ENCODE assay signal across 8 cellular contexts in genomic region chr5:165457854-165458481, GRCh38.
DNase-seq lines count a peak whose midpoint lies in the region; ATAC-seq and TF ChIP-seq lines count a peak whose summit lies in the region.

No MANE protein-coding gene starts in this region.

- in situ Hi-C loops in astrocyte of the cerebellum (cut with HindIII; ENCODE audit: low sequenced_read_pairs), result no loop called here

- TF ChIP-seq CTCF in GM10248 (IDR thresholded peaks at IDR 0.05; ENCODE audit: control extremely low read depth, extremely low read depth, low read depth, missing control alignments) (peak; percentile 28), astrocyte of the cerebellum (IDR thresholded peaks at IDR 0.05; ENCODE audit: low read depth, low read length, missing control alignments) (peak; percentile 77)

- DNase-seq in GM10248 (ENCODE audit: extremely low spot score) (no peak), LoVo (ENCODE audit: low spot score) (peak; percentile 9), astrocyte of the cerebellum (ENCODE audit: low read depth) (peak; percentile 51), midbrain (lab: John Stamatoyannopoulos, UW) (peak; percentile 3), NCI-H2171 (lab: John Stamatoyannopoulos, UW) (no peak), epidermal melanocyte (ENCODE audit: insufficient read length, low spot score) (no peak), anterior cingulate cortex (lab: John Stamatoyannopoulos, UW) (no peak)

- CTCF ChIA-PET in GM10248 (lab: Yijun Ruan, JAX), result no interaction called here

- no peak for ATAC-seq in HG02938 (IDR thresholded peaks at IDR 0.05; ENCODE audit: unreplicated experiment)

- H3K4me3 ChIP-seq in astrocyte of the cerebellum (ENCODE audit: low read depth, low read length), result no peak overlapping the region

- POLR2A ChIA-PET in GM10248 (lab: Yijun Ruan, JAX), result no interaction called here

Comparison
In these comparisons a context has a peak if more than half of its experiments do, and no peak if none do; other contexts are left out.
1. DNase-seq: peak in LoVo (single experiment), astrocyte of the cerebellum (single experiment) and midbrain (single experiment); none in GM10248 (single experiment), NCI-H2171 (single experiment), epidermal melanocyte (single experiment) and anterior cingulate cortex (0 of 58).